Comparison of ENCODE assay signal across 20 cellular contexts in the genomic region with DNA sequence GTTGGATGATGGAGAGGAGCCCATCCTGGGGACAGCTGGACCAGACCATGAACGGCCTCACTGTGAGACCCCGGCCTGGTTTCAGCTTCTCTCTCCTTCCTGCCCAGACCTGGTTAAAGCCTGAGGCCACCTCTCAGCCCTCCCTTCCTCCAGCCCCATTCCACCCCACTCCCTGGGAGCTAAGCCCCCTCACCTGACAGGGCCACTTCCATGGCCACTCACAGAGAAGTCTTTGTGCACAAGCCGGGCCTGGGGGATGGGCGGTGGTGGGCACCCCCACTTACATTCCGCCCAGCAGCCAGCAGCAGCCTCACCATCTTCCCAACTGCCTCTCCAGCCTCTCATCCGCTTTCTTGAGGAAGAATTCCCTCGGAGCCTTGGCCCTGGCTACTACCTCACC. TPM values are rescaled to one million over a fixed set of nuclear protein-coding genes. Genes with fewer than 3 reads are reported as not detected.
DNase-seq lines count a peak whose midpoint lies in the region; ATAC-seq lines count a peak whose summit lies in the region.
"Had no signal": no experiment of that assay in that cellular context is flagged by ENCODE, and none has a peak within 500 bp of the region (broad histone marks: within the 10 kb centered on the region; RNA-seq: fewer than 3 reads in every experiment).

No MANE protein-coding gene starts in this region.

- peaks cover 46% of the 10 kb centered on the region for H3K27me3 Mint-ChIP-seq in activated naive CD8-positive, alpha-beta T cell treated with anti-CD3 and anti-CD28 coated beads, Interleukin-2, amount 50 U/mL, for 24 hours

- DNase-seq in stimulated activated effector memory CD8-positive, alpha-beta T cell treated with anti-CD3 and anti-CD28 coated beads, Interleukin-12 subunit alpha, Interleukin-12 subunit beta, amount 100 ng/mL, for 72 hours (ENCODE audit: low spot score in 2 of 2), result no peak
- DNase-seq in activated naive CD8-positive, alpha-beta T cell treated with anti-CD3 and anti-CD28 coated beads, Interleukin-2, amount 50 U/mL, for 24 hours, result no peak
- no peak for DNase-seq in COLO668 (lab: John Stamatoyannopoulos, UW; ENCODE audit: unreplicated experiment)
- DNase-seq in stimulated activated naive CD4-positive, alpha-beta T cell (lab: John Stamatoyannopoulos, UW), result no peak
- DNase-seq in cardiac septum (ENCODE audit: low spot score), result no peak
- DNase-seq: 8988T; Calu3; CD4-positive, alpha-beta memory T cell; DMS79 treated with DMSO at 0.1 percent for 48 hours; GF-D8; HFFc6 had no signal

- peak; percentile 8 for ATAC-seq in stimulated activated effector memory CD8-positive, alpha-beta T cell treated with anti-CD3 and anti-CD28 coated beads, Interleukin-12 subunit alpha, Interleukin-12 subunit beta, amount 100 ng/mL, for 72 hours
- no peak for ATAC-seq in activated naive CD8-positive, alpha-beta T cell treated with anti-CD3 and anti-CD28 coated beads, Interleukin-2, amount 50 U/mL, for 24 hours
- ATAC-seq: GM23338, HCT116, HepG2 had no signal

- H3K27ac Mint-ChIP-seq in stimulated activated effector memory CD8-positive, alpha-beta T cell treated with anti-CD3 and anti-CD28 coated beads, Interleukin-12 subunit alpha, Interleukin-12 subunit beta, amount 100 ng/mL, for 72 hours, result peak overlapping the region; percentile 40
- H3K27ac Mint-ChIP-seq in activated naive CD8-positive, alpha-beta T cell treated with anti-CD3 and anti-CD28 coated beads, Interleukin-2, amount 50 U/mL, for 24 hours, result no peak overlapping the region
- H3K27ac Mint-ChIP-seq: CD4-positive, alpha-beta memory T cell; HFFc6 had no signal

- H3K4me1 Mint-ChIP-seq in stimulated activated effector memory CD8-positive, alpha-beta T cell treated with anti-CD3 and anti-CD28 coated beads, Interleukin-12 subunit alpha, Interleukin-12 subunit beta, amount 100 ng/mL, for 72 hours, result peaks cover 4% of the 10 kb centered on the region
- H3K4me1 Mint-ChIP-seq in activated naive CD8-positive, alpha-beta T cell treated with anti-CD3 and anti-CD28 coated beads, Interleukin-2, amount 50 U/mL, for 24 hours, result no peaks in the 10 kb centered on the region
- H3K4me1 Mint-ChIP-seq: CD14-positive monocyte; CD4-positive, alpha-beta memory T cell had no signal

- H3K27ac ChIP-seq in angular gyrus (ENCODE audit: low read depth, low read length) (peak overlapping the region; percentile 68), cingulate gyrus (ENCODE audit: low read depth, low read length) (peak overlapping the region; percentile 87), layer of hippocampus (ENCODE audit: low read depth, low read length) (peak overlapping the region; percentile 64)
- H3K27ac ChIP-seq: BLaER1 had no signal

- H3K36me3 Mint-ChIP-seq in stimulated activated effector memory CD8-positive, alpha-beta T cell treated with anti-CD3 and anti-CD28 coated beads, Interleukin-12 subunit alpha, Interleukin-12 subunit beta, amount 100 ng/mL, for 72 hours, result no peaks in the 10 kb centered on the region
- no peaks in the 10 kb centered on the region for H3K36me3 Mint-ChIP-seq in activated naive CD8-positive, alpha-beta T cell treated with anti-CD3 and anti-CD28 coated beads, Interleukin-2, amount 50 U/mL, for 24 hours (ENCODE audit: low read depth)
- H3K36me3 Mint-ChIP-seq: CD14-positive monocyte had no signal

- H3K27me3 ChIP-seq in layer of hippocampus (ENCODE audit: control insufficient read depth, insufficient read depth, low read length), result no peaks in the 10 kb centered on the region

- intact Hi-C loops in cardiac septum (cut with DNase I), result no loop called here

- no peaks in the 10 kb centered on the region for H3K9me3 Mint-ChIP-seq in stimulated activated effector memory CD8-positive, alpha-beta T cell treated with anti-CD3 and anti-CD28 coated beads, Interleukin-12 subunit alpha, Interleukin-12 subunit beta, amount 100 ng/mL, for 72 hours
- H3K9me3 Mint-ChIP-seq in activated naive CD8-positive, alpha-beta T cell treated with anti-CD3 and anti-CD28 coated beads, Interleukin-2, amount 50 U/mL, for 24 hours, result no peaks in the 10 kb centered on the region
- H3K9me3 Mint-ChIP-seq: CD4-positive, alpha-beta memory T cell; GM23338; HFFc6 had no signal

- H3K4me3 Mint-ChIP-seq in stimulated activated effector memory CD8-positive, alpha-beta T cell treated with anti-CD3 and anti-CD28 coated beads, Interleukin-12 subunit alpha, Interleukin-12 subunit beta, amount 100 ng/mL, for 72 hours, result no peak overlapping the region
- H3K4me3 Mint-ChIP-seq in activated naive CD8-positive, alpha-beta T cell treated with anti-CD3 and anti-CD28 coated beads, Interleukin-2, amount 50 U/mL, for 24 hours, result no peak overlapping the region
- H3K4me3 Mint-ChIP-seq: CD14-positive monocyte; CD4-positive, alpha-beta memory T cell; GM23338; HFFc6 had no signal

RNA-seq across cellular contexts. Expression of a gene that starts 40.4 kb away (rescaled TPM):
- not detected for total RNA-seq in cardiac septum
- total RNA-seq: A673; CD4-positive, alpha-beta memory T cell; HFFc6 had no signal
